ENCODE assay signal across 1 cellular context in genomic region chr22:39565414-39565944, GRCh38.
A peak's percentile ranks its signal among the peaks of the same experiment; 100 is the strongest.
TF ChIP-seq lines count a peak whose summit lies in the region.

No MANE protein-coding gene starts in this region.

TF ChIP-seq in HEK293, 187 proteins besides CTCF, POLR2A, EP300 and RAD21 (continued from another document):
- TF ChIP-seq ZNF645 (tag by site-specific recombination; IDR thresholded peaks at IDR 0.05): no peak
- TF ChIP-seq ZNF621 (tag by site-specific recombination; IDR thresholded peaks at IDR 0.05): 0 out of 2 replicates have a peak, but pooled peaks have one; percentile 10
- no peak for TF ChIP-seq BCL6B (tag by site-specific recombination; IDR thresholded peaks at IDR 0.05)
- TF ChIP-seq ZNF501 (tag by site-specific recombination; IDR thresholded peaks at IDR 0.05): no peak
- TF ChIP-seq ZNF639 (tag by site-specific recombination; IDR thresholded peaks at IDR 0.05): no peak
